15 cellular contexts compared by ENCODE assay signal in genomic region chr1:150156868-150157603, GRCh38. TPM values are rescaled to one million over a fixed set of nuclear protein-coding genes. Genes with fewer than 3 reads are reported as not detected.
DNase-seq lines count a peak whose midpoint lies in the region; TF ChIP-seq lines count a peak whose summit lies in the region.
"Had no signal": no experiment of that assay in that cellular context is flagged by ENCODE, and none has a peak within 500 bp of the region (broad histone marks: within the 10 kb centered on the region; RNA-seq: fewer than 3 reads in every experiment).

No MANE protein-coding gene starts in this region.

- no peaks in the 10 kb centered on the region for H3K9me2 ChIP-seq in OCI-LY7 (ENCODE audit: insufficient read depth, low read length)

- no peak for TF ChIP-seq POLR2A in stomach (IDR thresholded peaks at IDR 0.05)

- no peaks in the 10 kb centered on the region for H3K9me3 ChIP-seq in OCI-LY7 (ENCODE audit: low read length)
- no peaks in the 10 kb centered on the region for H3K9me3 ChIP-seq in stomach
- H3K9me3 ChIP-seq: psoas muscle had no signal

- no TSS peak for BruUV-seq in OCI-LY7 (replicated peaks; lab: Mats Ljungman, UMichigan)

- H3K4me3 ChIP-seq in OCI-LY7 (ENCODE audit: low read depth, low read length, poor library complexity, severe bottlenecking) (no peak overlapping the region), fibroblast of pulmonary artery (replicated peaks; ENCODE audit: low read depth, low read length) (no peak overlapping the region), stomach (no peak overlapping the region)
- H3K4me3 ChIP-seq: psoas muscle had no signal

- H3K27me3 ChIP-seq in stomach: no peaks in the 10 kb centered on the region

- CTCF ChIA-PET in OCI-LY7 (lab: Charles Lee; ENCODE audit: unreplicated experiment): no interaction called here

- intact Hi-C loops in OCI-LY7 (cut with micrococcal nuclease; ENCODE audit: unreplicated experiment): no loop called here
- intact Hi-C loops in stomach (cut with DNase I; ENCODE audit: low total_unique reads): no loop called here

- no peak for TF ChIP-seq CTCF in OCI-LY7 (conservative IDR thresholded peaks at IDR 0.05; ENCODE audit: low read length)
- no peak for TF ChIP-seq CTCF in fibroblast of pulmonary artery (IDR thresholded peaks at IDR 0.05; ENCODE audit: low read length, missing control alignments)
- no peak for TF ChIP-seq CTCF in stomach (IDR thresholded peaks at IDR 0.05)

- H4K20me1 ChIP-seq in OCI-LY7 (ENCODE audit: insufficient read depth, low read length): no peaks in the 10 kb centered on the region

- H3K4me1 ChIP-seq in OCI-LY7 (ENCODE audit: insufficient read depth, low read length, poor library complexity, severe bottlenecking) (peaks cover 78% of the 10 kb centered on the region), stomach (peaks cover 29 to 96% (median 60%) of the 10 kb centered on the region in 4 donors)

- H2AFZ ChIP-seq in OCI-LY7 (ENCODE audit: low read length): no peak overlapping the region

- H3K4me2 ChIP-seq in OCI-LY7 (ENCODE audit: low read length): no peak overlapping the region

- POLR2A ChIA-PET in OCI-LY7 (lab: Charles Lee): interaction anchor here (0.5 to 1.0 kb wide), 2 partner anchors 30 to 107 kb away, joined by 3 to 5 read pairs; no protein-coding TSS in a partner anchor

- peaks cover 85% of the 10 kb centered on the region for H3K36me3 ChIP-seq in OCI-LY7 (ENCODE audit: insufficient read depth, low read length)
- peaks cover 31 to 65% (median 59%) of the 10 kb centered on the region in 4 donors for H3K36me3 ChIP-seq in stomach

- peaks cover 25% of the 10 kb centered on the region; the same call in 1 of the 2 replicates for H3K79me2 ChIP-seq in OCI-LY7 (ENCODE audit: insufficient read depth, low read depth, low read length)

- no peak for TF ChIP-seq EP300 in stomach (IDR thresholded peaks at IDR 0.05)

- WGBS in stomach, 5 donors: 81 to 89% (median 85%) methylated on average over 10 to 16 of the region's 16 CpGs

- H3K27ac ChIP-seq in OCI-LY7 (ENCODE audit: low read depth, low read length, poor library complexity, severe bottlenecking): peak overlapping the region; percentile 99
- H3K27ac ChIP-seq in stomach: peak overlapping the region in 4 of 5 donors; percentile 91 to 98 (median 94)
- H3K27ac ChIP-seq: psoas muscle, WERI-Rb-1 had no signal

- peak; percentile 42 for DNase-seq in Daoy (ENCODE audit: low read depth)
- DNase-seq in OCI-LY7 (ENCODE audit: low spot score): no peak
- peak; percentile 35 for DNase-seq in fibroblast of pulmonary artery (ENCODE audit: low read depth)
- no peak for DNase-seq in stomach
- no peak for DNase-seq in SW 1271 (lab: John Stamatoyannopoulos, UW)
- DNase-seq in GDM1 (lab: John Stamatoyannopoulos, UW): no peak
- no peak for DNase-seq in activated T-cell treated with anti-CD3 and anti-CD28 coated beads, Interleukin-2, amount 50 U/mL, for 48 hours
- DNase-seq: DMS 273 treated with DMSO at 0.1 percent for 48 hours; mesendoderm; NCI-H1417 treated with DMSO at 0.1 percent for 48 hours; NCI-H526; psoas muscle; SHP77 treated with DMSO at 0.1 percent for 48 hours; stimulated activated CD4-positive, alpha-beta T cell treated with anti-CD3 and anti-CD28 coated beads, Interleukin-4, amount 100 ng/mL, for 24 hours; WERI-Rb-1 had no signal

RNA-seq across cellular contexts. Expression of gene PLEKHO1, which starts 7.3 kb away (rescaled TPM):
- 66.9 and 75.8 TPM in 2 replicates for total RNA-seq in Daoy (2014; rRNA removed; shearing (Covaris generic))
- 122 and 127 TPM in 2 replicates for total RNA-seq in OCI-LY7 (2014; rRNA removed; shearing (Covaris generic))
- total RNA-seq in OCI-LY7 (2022) (75.5 and 82.4 TPM in 2 replicates), stomach (100 to 1,000 TPM in 3 of 5 donors, 10 to 100 TPM in 2; 34.6 to 254 (median 100) TPM)
- polyA plus RNA-seq in stomach: 10 to 100 TPM; 38.6 to 79.3 (median 40.9) TPM

Comparison
In these comparisons a context has a peak if more than half of its experiments do, and no peak if none do; other contexts are left out.
1. DNase-seq: peak in Daoy (single experiment) and fibroblast of pulmonary artery (single experiment); none in OCI-LY7 (single experiment), stomach (single experiment), SW 1271 (0 of 2), GDM1 (single experiment) and activated T-cell treated with anti-CD3 and anti-CD28 coated beads, Interleukin-2, amount 50 U/mL, for 48 hours (0 of 2).